ENCODE assay signal across 8 cellular contexts in the genomic region with DNA sequence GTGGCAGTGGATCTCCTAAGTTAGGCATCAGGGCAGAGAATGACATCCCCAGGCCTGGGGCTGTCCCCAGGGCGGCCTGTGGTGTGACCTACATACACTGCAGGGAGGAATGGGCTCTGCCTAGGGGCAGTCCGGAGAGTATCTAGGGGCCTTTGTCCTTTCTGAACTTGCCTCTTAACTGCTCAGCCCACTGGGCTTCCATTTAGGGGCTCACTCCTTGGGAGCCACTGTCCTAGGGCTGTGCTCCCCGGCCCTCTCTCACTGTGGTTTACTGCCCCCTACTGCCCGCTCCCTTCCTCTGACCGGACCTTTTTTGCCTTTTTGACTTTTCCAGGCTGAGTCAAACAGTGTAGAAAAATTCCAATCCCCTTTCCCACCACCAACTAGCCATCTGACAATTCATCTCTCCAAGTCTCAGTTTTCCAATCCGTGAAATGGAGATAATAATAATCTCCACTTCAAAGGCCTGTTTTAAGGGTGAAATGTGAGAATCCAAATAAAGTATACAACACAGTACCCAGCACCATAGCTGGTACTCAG.
DNase-seq lines count a peak whose midpoint lies in the region; ATAC-seq and TF ChIP-seq lines count a peak whose summit lies in the region.

No MANE protein-coding gene starts in this region.

- peaks cover 17% of the 10 kb centered on the region for H3K27me3 Mint-ChIP-seq in activated T-cell treated with anti-CD3 and anti-CD28 coated beads, Interleukin-2, amount 50 U/mL, for 24 hours
- no peaks in the 10 kb centered on the region for H3K27me3 Mint-ChIP-seq in neural crest cell (ENCODE audit: low read depth)

- H3K4me3 ChIP-seq in OCI-LY1 (ENCODE audit: low read depth, low read length, poor library complexity, severe bottlenecking) (no peak overlapping the region), fibroblast of the aortic adventitia (ENCODE audit: low read depth, low read length) (no peak overlapping the region), testis (no peak overlapping the region)

- H3K36me3 ChIP-seq in OCI-LY1 (ENCODE audit: insufficient read depth, low read length): no peaks in the 10 kb centered on the region
- no peaks in the 10 kb centered on the region for H3K36me3 ChIP-seq in testis (ENCODE audit: low read depth, missing control alignments)

- no peak overlapping the region for H2AFZ ChIP-seq in OCI-LY1 (ENCODE audit: low read length)

- no peak overlapping the region for H3K4me2 ChIP-seq in OCI-LY1 (ENCODE audit: low read length)

- TF ChIP-seq CTCF in AG09319 (IDR thresholded peaks at IDR 0.05; ENCODE audit: low read depth, low read length): peak; percentile 71
- TF ChIP-seq CTCF in GM20000 (IDR thresholded peaks at IDR 0.05; ENCODE audit: extremely low read depth, missing control alignments): peak; percentile 54
- peak; percentile 85 for TF ChIP-seq CTCF in OCI-LY1 (IDR thresholded peaks at IDR 0.05; ENCODE audit: low read length)
- peak; percentile 76 for TF ChIP-seq CTCF in fibroblast of the aortic adventitia (IDR thresholded peaks at IDR 0.05; ENCODE audit: insufficient read depth, low read length)
- peak; percentile 75 for TF ChIP-seq CTCF in neural crest cell (conservative IDR thresholded peaks at IDR 0.05)
- peak; percentile 45 to 64 (median 62) for TF ChIP-seq CTCF in testis (IDR thresholded peaks at IDR 0.05)

- DNase-seq in AG09319 (ENCODE audit: extremely low read depth, low read depth): no peak
- DNase-seq in GM20000 (ENCODE audit: low spot score): peak; percentile 42
- peak; percentile 69 for DNase-seq in activated T-cell treated with anti-CD3 and anti-CD28 coated beads, Interleukin-2, amount 50 U/mL, for 24 hours
- DNase-seq in fibroblast of the aortic adventitia (ENCODE audit: low read depth): peak; percentile 70
- DNase-seq in neural crest cell (ENCODE audit: low read depth, low spot score): peak; percentile 63
- peak; percentile 73 for DNase-seq in testis

- no peak overlapping the region for H3K9ac ChIP-seq in OCI-LY1 (ENCODE audit: low read length)

- no peaks in the 10 kb centered on the region for H3K79me2 ChIP-seq in OCI-LY1 (ENCODE audit: insufficient read depth, low read length)

- H3K9me2 ChIP-seq in OCI-LY1 (ENCODE audit: low read depth, low read length): no peaks in the 10 kb centered on the region

- H3K4me3 Mint-ChIP-seq in activated T-cell treated with anti-CD3 and anti-CD28 coated beads, Interleukin-2, amount 50 U/mL, for 24 hours: no peak overlapping the region
- H3K4me3 Mint-ChIP-seq in neural crest cell: no peak overlapping the region

- no peaks in the 10 kb centered on the region for H3F3A ChIP-seq in OCI-LY1 (ENCODE audit: insufficient read depth, low read length)

- no peak overlapping the region for H3K27ac Mint-ChIP-seq in activated T-cell treated with anti-CD3 and anti-CD28 coated beads, Interleukin-2, amount 50 U/mL, for 24 hours
- no peak overlapping the region for H3K27ac Mint-ChIP-seq in neural crest cell (ENCODE audit: unreplicated experiment)

- H3K27ac ChIP-seq in OCI-LY1 (ENCODE audit: low read depth, low read length, poor library complexity, severe bottlenecking) (no peak overlapping the region), testis (no peak overlapping the region)

- H3K4me1 ChIP-seq in OCI-LY1 (ENCODE audit: insufficient read depth, low read length, severe bottlenecking) (no peaks in the 10 kb centered on the region), testis (no peaks in the 10 kb centered on the region)

- H3K36me3 Mint-ChIP-seq in activated T-cell treated with anti-CD3 and anti-CD28 coated beads, Interleukin-2, amount 50 U/mL, for 24 hours (ENCODE audit: low read depth): no peaks in the 10 kb centered on the region
- H3K36me3 Mint-ChIP-seq in neural crest cell (ENCODE audit: low read depth): no peaks in the 10 kb centered on the region

- 41 to 51% methylated on average over 6 of the region's 6 CpGs for WGBS in testis, 2 donors

- H3K9me3 ChIP-seq in OCI-LY1 (ENCODE audit: low read length) (no peaks in the 10 kb centered on the region), testis (no peaks in the 10 kb centered on the region)

- no peak for TF ChIP-seq POLR2A in testis (IDR thresholded peaks at IDR 0.05)

- no peak for ATAC-seq in GM18909 (IDR thresholded peaks at IDR 0.05; ENCODE audit: poor library complexity, unreplicated experiment)

- H3K27me3 ChIP-seq in OCI-LY1 (ENCODE audit: insufficient read depth, low read length) (no peaks in the 10 kb centered on the region), testis (no peaks in the 10 kb centered on the region)

- no peaks in the 10 kb centered on the region for H3K4me1 Mint-ChIP-seq in activated T-cell treated with anti-CD3 and anti-CD28 coated beads, Interleukin-2, amount 50 U/mL, for 24 hours (ENCODE audit: low read depth)
- peaks cover 4% of the 10 kb centered on the region for H3K4me1 Mint-ChIP-seq in neural crest cell

- intact Hi-C loops in testis (cut with DNase I; ENCODE audit: low total_unique reads): loop anchor here (10.0 kb wide), 1 partner anchor 239 kb away; no protein-coding TSS in a partner anchor

- H3K9me3 Mint-ChIP-seq in activated T-cell treated with anti-CD3 and anti-CD28 coated beads, Interleukin-2, amount 50 U/mL, for 24 hours: no peaks in the 10 kb centered on the region
- H3K9me3 Mint-ChIP-seq in neural crest cell: no peaks in the 10 kb centered on the region

- no peaks in the 10 kb centered on the region for H4K20me1 ChIP-seq in OCI-LY1 (ENCODE audit: insufficient read depth, low read length)
